ENCODE assay signal across 8 cellular contexts in genomic region chr15:79924379-79924778, GRCh38. TPM values are rescaled to one million over a fixed set of nuclear protein-coding genes. Genes with fewer than 3 reads are reported as not detected.
DNase-seq lines count a peak whose midpoint lies in the region; ATAC-seq and TF ChIP-seq lines count a peak whose summit lies in the region.

No MANE protein-coding gene starts in this region.

- H3K4me3 ChIP-seq in SK-N-SH (ENCODE audit: low read depth in 2 of 2, low read length in 1 of 2) = peak overlapping the region; percentile 95 to 98
- peak overlapping the region; percentile 68 to 88 (median 77) for H3K4me3 ChIP-seq in stomach

- ATAC-seq in SK-N-SH treated with all-trans-retinoic acid at 6 μM for 48 hours (no peak), GM21447 (IDR thresholded peaks at IDR 0.05; ENCODE audit: unreplicated experiment) (no peak)

- H3K4me1 Mint-ChIP-seq in activated T-helper 2 cell treated with anti-CD3 and anti-CD28 coated beads, Interferon-gamma antibody, Interleukin-2, Interleukin-4, amounts not matched to agents 10 μg/mL and 5 μg/mL and 100 μg/mL, durations not matched to agents 14 hours and 24 hours and 36 hours (ENCODE audit: low read depth) = peaks cover 15% of the 10 kb centered on the region
- H3K4me1 Mint-ChIP-seq in immature natural killer cell = peaks cover 26 to 28% of the 10 kb centered on the region in 2 donors

- H3K9me3 Mint-ChIP-seq in activated T-helper 2 cell treated with anti-CD3 and anti-CD28 coated beads, Interferon-gamma antibody, Interleukin-2, Interleukin-4, amounts not matched to agents 10 μg/mL and 5 μg/mL and 100 μg/mL, durations not matched to agents 14 hours and 24 hours and 36 hours = peaks cover 26% of the 10 kb centered on the region
- peaks cover 4 to 32% (median 22%) of the 10 kb centered on the region in 6 donors for H3K9me3 Mint-ChIP-seq in immature natural killer cell

- peaks cover 33% of the 10 kb centered on the region for H3K79me2 ChIP-seq in SK-N-SH (ENCODE audit: insufficient read depth)

- no peaks in the 10 kb centered on the region for H3K9me2 ChIP-seq in SK-N-SH

- peaks cover 18% of the 10 kb centered on the region for H3F3A ChIP-seq in SK-N-SH (replicated peaks; ENCODE audit: insufficient read depth)

- no peak for DNase-seq in SK-N-SH
- DNase-seq in activated T-helper 2 cell treated with anti-CD3 and anti-CD28 coated beads, Interferon-gamma antibody, Interleukin-2, Interleukin-4, amounts not matched to agents 10 μg/mL and 5 μg/mL and 100 μg/mL, durations not matched to agents 14 hours and 24 hours and 36 hours (ENCODE audit: low spot score) = no peak
- DNase-seq in immature natural killer cell = no peak
- no peak for DNase-seq in stomach
- DNase-seq in ACHN = no peak
- no peak for DNase-seq in head of caudate nucleus

- peaks cover 5 to 18% of the 10 kb centered on the region in 2 experiments for H3K36me3 ChIP-seq in SK-N-SH (replicated peaks in 1 of 2; ENCODE audit: control insufficient read depth in 1 of 2, insufficient read depth in 2 of 2, low read length in 1 of 2)
- H3K36me3 ChIP-seq in stomach = peaks cover 6 to 24% (median 21%) of the 10 kb centered on the region in 4 donors

- intact Hi-C loops in activated T-helper 2 cell treated with anti-CD3 and anti-CD28 coated beads, Interferon-gamma antibody, Interleukin-2, Interleukin-4, amounts not matched to agents 10 μg/mL and 5 μg/mL and 100 μg/mL, durations not matched to agents 14 hours and 24 hours and 36 hours (cut with micrococcal nuclease) = loop anchor here (5.0 kb wide), 1 partner anchor 228 kb away; the partner anchor contains the start of gene FAH
- intact Hi-C loops in stomach (cut with DNase I; ENCODE audit: low total_unique reads) = no loop called here
- intact Hi-C loops in head of caudate nucleus (cut with DNase I) = loop anchor here (5.0 kb wide), 1 partner anchor 138 kb away; no protein-coding TSS in a partner anchor

- no peak for TF ChIP-seq EP300 in SK-N-SH (IDR thresholded peaks at IDR 0.05; ENCODE audit: borderline replicate concordance in 1 of 2, low read depth in 1 of 2, low read length in 1 of 2)
- no peak for TF ChIP-seq EP300 in stomach (IDR thresholded peaks at IDR 0.05)

- in situ Hi-C loops in ACHN (cut with HindIII; ENCODE audit: low pct_ligation_motif_present, low pct_unique_long_range_greater_than_20kb, low sequenced_read_pairs) = no loop called here

- POLR2A ChIA-PET in SK-N-SH (lab: Yijun Ruan, JAX) = no interaction called here

- no peak for TF ChIP-seq RAD21 in SK-N-SH (IDR thresholded peaks at IDR 0.05; ENCODE audit: low read length)

- 90% methylated on average over 24 of the region's 24 CpGs for WGBS in SK-N-SH (ENCODE audit: low lambda C conversion rate)
- WGBS in stomach, 5 donors = 86 to 91% (median 89%) methylated on average over 24 of the region's 24 CpGs

- H3K9ac ChIP-seq in SK-N-SH = peak overlapping the region; percentile 94

- no peaks in the 10 kb centered on the region; a peak in 2 of 4 replicates for H3K4me1 ChIP-seq in SK-N-SH (ENCODE audit: control insufficient read depth in 1 of 2, insufficient read depth in 2 of 2, low read depth in 1 of 2, low read length in 1 of 2)
- peaks cover 7 to 23% (median 15%) of the 10 kb centered on the region in 4 donors for H3K4me1 ChIP-seq in stomach

- H3K27me3 ChIP-seq in SK-N-SH (ENCODE audit: insufficient read depth) (no peaks in the 10 kb centered on the region), stomach (no peaks in the 10 kb centered on the region)

- TF ChIP-seq CTCF in SK-N-SH (IDR thresholded peaks at IDR 0.05) (no peak), stomach (IDR thresholded peaks at IDR 0.05) (no peak)

- CTCF ChIA-PET in SK-N-SH (lab: Yijun Ruan, JAX) = no interaction called here

- peaks cover 45% of the 10 kb centered on the region for H3K36me3 Mint-ChIP-seq in activated T-helper 2 cell treated with anti-CD3 and anti-CD28 coated beads, Interferon-gamma antibody, Interleukin-2, Interleukin-4, amounts not matched to agents 10 μg/mL and 5 μg/mL and 100 μg/mL, durations not matched to agents 14 hours and 24 hours and 36 hours (ENCODE audit: low read depth)
- H3K36me3 Mint-ChIP-seq in immature natural killer cell = peaks cover 9 to 22% (median 14%) of the 10 kb centered on the region in 3 donors

- H3K4me3 Mint-ChIP-seq in activated T-helper 2 cell treated with anti-CD3 and anti-CD28 coated beads, Interferon-gamma antibody, Interleukin-2, Interleukin-4, amounts not matched to agents 10 μg/mL and 5 μg/mL and 100 μg/mL, durations not matched to agents 14 hours and 24 hours and 36 hours (ENCODE audit: low read depth) = peak overlapping the region; percentile 66
- H3K4me3 Mint-ChIP-seq in immature natural killer cell = peak overlapping the region; percentile 42 to 61 (median 45)

- TF ChIP-seq POLR2A in stomach (IDR thresholded peaks at IDR 0.05) = no peak

- no peaks in the 10 kb centered on the region for H3K9me3 ChIP-seq in SK-N-SH
- H3K9me3 ChIP-seq in stomach = peaks cover 16 to 26% (median 21%) of the 10 kb centered on the region in 4 donors

- peaks cover 3% of the 10 kb centered on the region for H3K27me3 Mint-ChIP-seq in activated T-helper 2 cell treated with anti-CD3 and anti-CD28 coated beads, Interferon-gamma antibody, Interleukin-2, Interleukin-4, amounts not matched to agents 10 μg/mL and 5 μg/mL and 100 μg/mL, durations not matched to agents 14 hours and 24 hours and 36 hours (ENCODE audit: low read depth)
- H3K27me3 Mint-ChIP-seq in immature natural killer cell (ENCODE audit: low read depth in 3 of 3) = peaks cover 7 to 16% (median 13%) of the 10 kb centered on the region in 3 donors

- no peaks in the 10 kb centered on the region for H4K20me1 ChIP-seq in SK-N-SH (ENCODE audit: insufficient read depth)

- peak overlapping the region; percentile 88 to 91; a peak in 3 of 4 replicates for H3K27ac ChIP-seq in SK-N-SH (ENCODE audit: low read depth in 2 of 2, low read length in 1 of 2)
- H3K27ac ChIP-seq in stomach = peak overlapping the region; percentile 85 to 98 (median 96)

- peak overlapping the region; percentile 56 for H3K27ac Mint-ChIP-seq in activated T-helper 2 cell treated with anti-CD3 and anti-CD28 coated beads, Interferon-gamma antibody, Interleukin-2, Interleukin-4, amounts not matched to agents 10 μg/mL and 5 μg/mL and 100 μg/mL, durations not matched to agents 14 hours and 24 hours and 36 hours
- H3K27ac Mint-ChIP-seq in immature natural killer cell = peak overlapping the region in 2 of 6 donors; percentile 29 to 96

- peak overlapping the region; percentile 99 for H2AFZ ChIP-seq in SK-N-SH (ENCODE audit: low read depth)

- peak overlapping the region; percentile 87 for H3K4me2 ChIP-seq in SK-N-SH

TF ChIP-seq in SK-N-SH, 30 proteins besides CTCF, POLR2A, EP300 and RAD21:
- TF ChIP-seq TEAD4 (IDR thresholded peaks at IDR 0.05; ENCODE audit: borderline replicate concordance, insufficient read depth) (no peak), POLR2AphosphoS5 (IDR thresholded peaks at IDR 0.05; ENCODE audit: low read depth, low read length) (no peak), CHD2 (IDR thresholded peaks at IDR 0.05; ENCODE audit: low read length, partially characterized antibody) (no peak), NRF1 (IDR thresholded peaks at IDR 0.05; ENCODE audit: low read depth, low read length) (no peak), PBX3 (IDR thresholded peaks at IDR 0.05) (no peak)

TF ChIP-seq in SK-N-SH treated with all-trans-retinoic acid at 6 μM for 48 hours, 23 proteins besides CTCF, POLR2A, EP300 and RAD21:
- no peak for TF ChIP-seq TCF4 (CRISPR knock-in tag; IDR thresholded peaks at IDR 0.05; ENCODE audit: borderline replicate concordance)
- no peak for TF ChIP-seq ISL1 (CRISPR knock-in tag; IDR thresholded peaks at IDR 0.05)
TF ChIP-seq in SK-N-SH treated with all-trans-retinoic acid at 6 μM for 48 hours: peak in this region for 0.

RNA-seq across cellular contexts. Expression of gene MTHFS, which starts 27.6 kb away (rescaled TPM):
- polyA plus RNA-seq in SK-N-SH (2012; rRNA removed) = 21.1 and 21.9 TPM in 2 replicates
- 24.4 and 25.3 TPM in 2 replicates for polyA plus RNA-seq in SK-N-SH (2012; cell fraction: cytosol; rRNA removed)
- 9.3 and 9.7 TPM in 2 replicates for polyA plus RNA-seq in SK-N-SH (2012; cell fraction: nucleus; rRNA removed)
- total RNA-seq in activated T-helper 2 cell treated with anti-CD3 and anti-CD28 coated beads, Interferon-gamma antibody, Interleukin-2, Interleukin-4, amounts not matched to agents 10 μg/mL and 5 μg/mL and 100 μg/mL, durations not matched to agents 14 hours and 24 hours and 36 hours = 33.3 and 34.6 TPM in 2 replicates
- 10 to 100 TPM; 53.3 to 98.2 (median 70.1) TPM for polyA plus RNA-seq in immature natural killer cell
- total RNA-seq in stomach = 10 to 100 TPM in 2 of 5 donors, 1 to 10 TPM in 1, not detected in 2; 5.7 to 31.0 (median 17.9) TPM
- polyA plus RNA-seq in stomach = 100 to 1,000 TPM in 1 of 3 donors, 10 to 100 TPM in 2; 65.1 to 101 (median 86.7) TPM

RNA-seq across cellular contexts. Expression of gene BCL2A1, which starts 46.6 kb away (rescaled TPM):
- polyA plus RNA-seq in SK-N-SH (2012; rRNA removed) = 0.08 and 0.16 TPM in 2 replicates
- 0.05 and 0.06 TPM in 2 replicates for polyA plus RNA-seq in SK-N-SH (2012; cell fraction: cytosol; rRNA removed)
- 0.11 TPM in 1 of 2 replicates, not detected in the other for polyA plus RNA-seq in SK-N-SH (2012; cell fraction: nucleus; rRNA removed)
- 101 and 104 TPM in 2 replicates for total RNA-seq in activated T-helper 2 cell treated with anti-CD3 and anti-CD28 coated beads, Interferon-gamma antibody, Interleukin-2, Interleukin-4, amounts not matched to agents 10 μg/mL and 5 μg/mL and 100 μg/mL, durations not matched to agents 14 hours and 24 hours and 36 hours
- 10 to 100 TPM; 11.2 to 16.1 (median 12.2) TPM for polyA plus RNA-seq in immature natural killer cell
- total RNA-seq in stomach = 10 to 100 TPM in 1 of 5 donors, 1 to 10 TPM in 1, under 1 TPM in 1, not detected in 2; 0.87 to 12.5 (median 2.8) TPM
- polyA plus RNA-seq in stomach = 10 to 100 TPM in 1 of 3 donors, 1 to 10 TPM in 2; 3.8 to 29.4 (median 4.4) TPM
